25 cellular contexts compared by ENCODE assay signal in genomic region chr11:101049813-101050212, GRCh38.
A peak's percentile ranks its signal among the peaks of the same experiment; 100 is the strongest.
DNase-seq lines count a peak whose midpoint lies in the region; ATAC-seq, FAIRE-seq and TF ChIP-seq lines count a peak whose summit lies in the region.
"Had no signal": no experiment of that assay in that cellular context is flagged by ENCODE, and none has a peak within 500 bp of the region (broad histone marks: within the 10 kb centered on the region; RNA-seq: fewer than 3 reads in every experiment).

No MANE protein-coding gene starts in this region.

- H3K9ac ChIP-seq in K562 (ENCODE audit: insufficient read depth in 1 of 2, low read depth in 2 of 2, low read length in 2 of 2) (no peak overlapping the region), smooth muscle cell (ENCODE audit: low read depth) (no peak overlapping the region)
- H3K9ac ChIP-seq: BLaER1 had no signal

- H3K27ac ChIP-seq in GM23338 (ENCODE audit: low read depth) (no peak overlapping the region), K562 (ENCODE audit: extremely low read depth, low read depth, low read length) (peak overlapping the region; percentile 47; the same call in 1 of the 3 replicates), smooth muscle cell (ENCODE audit: low read depth) (peak overlapping the region; percentile 8)
- H3K27ac ChIP-seq: BLaER1 had no signal

- no peak overlapping the region for H3K4me3 Mint-ChIP-seq in GM23338
- no peak overlapping the region for H3K4me3 Mint-ChIP-seq in progenitor cell of endocrine pancreas (ENCODE audit: low read depth)
- H3K4me3 Mint-ChIP-seq: CD14-positive monocyte; CD4-positive, alpha-beta memory T cell; CD4-positive, CD25-positive, alpha-beta regulatory T cell; CD8-positive, alpha-beta memory T cell had no signal

- no peak for TF ChIP-seq RAD21 in K562 (CRISPR knock-in tag; conservative IDR thresholded peaks at IDR 0.05 in 1 of 2, IDR thresholded peaks at IDR 0.05 in 1 of 2)

- H3K4me3 ChIP-seq in GM23338 (no peak overlapping the region), K562 (no peak overlapping the region), fibroblast of pulmonary artery (replicated peaks; ENCODE audit: low read depth, low read length) (no peak overlapping the region), smooth muscle cell (no peak overlapping the region)
- H3K4me3 ChIP-seq: BLaER1 had no signal

- H3K36me3 ChIP-seq in GM23338 (ENCODE audit: insufficient read depth) (no peaks in the 10 kb centered on the region), K562 (ENCODE audit: control insufficient read depth, insufficient read depth, low read length) (no peaks in the 10 kb centered on the region; the same call in 2 of the 3 replicates), smooth muscle cell (ENCODE audit: low read depth) (no peaks in the 10 kb centered on the region)
- H3K36me3 ChIP-seq: BE2C, BLaER1 had no signal

- no peaks in the 10 kb centered on the region; the same call in 1 of the 2 replicates for H3K9me3 ChIP-seq in K562 (replicated peaks; ENCODE audit: control insufficient read depth, insufficient read depth, low read depth, low read length)
- no peaks in the 10 kb centered on the region for H3K9me3 ChIP-seq in smooth muscle cell (replicated peaks; ENCODE audit: low read depth)
- H3K9me3 ChIP-seq: BE2C, BLaER1, Caco-2 had no signal

- POLR2A ChIA-PET in K562 (lab: Yijun Ruan, JAX), result no interaction called here

- H2AFZ ChIP-seq in GM23338, result no peak overlapping the region
- H2AFZ ChIP-seq in K562 (ENCODE audit: low read depth, low read length), result no peak overlapping the region
- H2AFZ ChIP-seq in smooth muscle cell (ENCODE audit: low read depth), result no peak overlapping the region

- H3K36me3 Mint-ChIP-seq in GM23338 (ENCODE audit: low read depth), result no peaks in the 10 kb centered on the region
- H3K36me3 Mint-ChIP-seq in progenitor cell of endocrine pancreas (ENCODE audit: insufficient read depth), result no peaks in the 10 kb centered on the region
- H3K36me3 Mint-ChIP-seq: CD14-positive monocyte; CD4-positive, alpha-beta memory T cell; CD4-positive, CD25-positive, alpha-beta regulatory T cell; CD8-positive, alpha-beta memory T cell had no signal

- no peaks in the 10 kb centered on the region for H3K4me1 ChIP-seq in GM23338 (ENCODE audit: insufficient read depth)
- peaks cover 0 to 3% of the 10 kb centered on the region in 2 experiments; a peak in 2 of 5 replicates for H3K4me1 ChIP-seq in K562 (replicated peaks in 1 of 2; ENCODE audit: control insufficient read depth in 2 of 2, insufficient read depth in 2 of 2, low read length in 2 of 2)
- no peaks in the 10 kb centered on the region for H3K4me1 ChIP-seq in smooth muscle cell (ENCODE audit: low read depth)
- H3K4me1 ChIP-seq: BE2C, BLaER1, Caco-2 had no signal

- FAIRE-seq in K562 (lab: Jason Lieb, UNC), result no peak
- FAIRE-seq: D721Med, G401.6, GM12891, GM19239 had no signal

- H3K4me1 Mint-ChIP-seq in GM23338, result peaks cover 3% of the 10 kb centered on the region; the same call in 2 of the 3 replicates
- no peaks in the 10 kb centered on the region for H3K4me1 Mint-ChIP-seq in progenitor cell of endocrine pancreas (ENCODE audit: low read depth)
- H3K4me1 Mint-ChIP-seq: CD14-positive monocyte; CD4-positive, alpha-beta memory T cell; CD4-positive, CD25-positive, alpha-beta regulatory T cell; CD8-positive, alpha-beta memory T cell had no signal

- in situ Hi-C loops in K562 (cut with MboI), result no loop called here

- intact Hi-C loops in K562 (cut with micrococcal nuclease), result loop anchor here (5.0 kb wide), 1 partner anchor 77 kb away; the partner anchor contains the start of gene PGR

- DNase-seq in GM23338 (ENCODE audit: low spot score) (no peak), K562 (ENCODE audit: extremely low read depth in 1 of 4, low spot score in 3 of 4) (no peak), fibroblast of pulmonary artery (ENCODE audit: low read depth) (peak; percentile 8), smooth muscle cell (lab: John Stamatoyannopoulos, UW; ENCODE audit: unreplicated experiment) (no peak), progenitor cell of endocrine pancreas (ENCODE audit: low spot score, unreplicated experiment) (no peak), middle frontal gyrus (ENCODE audit: extremely low spot score, low spot score) (no peak)
- DNase-seq in NK-92 treated with Interleukin-12 subunit alpha and Interleukin-12 subunit beta, amount 100 ng/mL, for 24 hours (lab: John Stamatoyannopoulos, UW), result no peak
- no peak for DNase-seq in activated naive CD4-positive, alpha-beta T cell (lab: John Stamatoyannopoulos, UW)
- DNase-seq: 8988T; ACHN; BE2C; C1 segment of cervical spinal cord; Caco-2; Calu3; CD4-positive, alpha-beta memory T cell; CD4-positive, CD25-positive, alpha-beta regulatory T cell; CD8-positive, alpha-beta memory T cell; DMS79 treated with DMSO at 0.1 percent for 48 hours; GF-D8 had no signal

- H3K27ac Mint-ChIP-seq in GM23338 (peak overlapping the region; percentile 31; the same call in 1 of the 2 replicates), progenitor cell of endocrine pancreas (no peak overlapping the region)
- H3K27ac Mint-ChIP-seq: CD14-positive monocyte; CD4-positive, alpha-beta memory T cell; CD4-positive, CD25-positive, alpha-beta regulatory T cell; CD8-positive, alpha-beta memory T cell had no signal

- no peaks in the 10 kb centered on the region for H3K9me1 ChIP-seq in K562 (ENCODE audit: control insufficient read depth, insufficient read depth, low read length)

- H3F3A ChIP-seq in GM23338 (replicated peaks; ENCODE audit: low read depth) (no peaks in the 10 kb centered on the region), smooth muscle cell (ENCODE audit: low read depth) (no peaks in the 10 kb centered on the region)

- H4K20me1 ChIP-seq in GM23338 (replicated peaks; ENCODE audit: insufficient read depth), result no peaks in the 10 kb centered on the region
- no peaks in the 10 kb centered on the region for H4K20me1 ChIP-seq in K562 (replicated peaks; ENCODE audit: control insufficient read depth, insufficient read depth, low read length)
- no peaks in the 10 kb centered on the region for H4K20me1 ChIP-seq in smooth muscle cell (ENCODE audit: low read depth)
- H4K20me1 ChIP-seq: BLaER1 had no signal

- H3K27me3 Mint-ChIP-seq in GM23338 (ENCODE audit: insufficient read depth, low read depth, poor library complexity), result no peaks in the 10 kb centered on the region
- peaks cover 4% of the 10 kb centered on the region for H3K27me3 Mint-ChIP-seq in progenitor cell of endocrine pancreas
- H3K27me3 Mint-ChIP-seq: CD4-positive, alpha-beta memory T cell; CD4-positive, CD25-positive, alpha-beta regulatory T cell; CD8-positive, alpha-beta memory T cell had no signal

- no peaks in the 10 kb centered on the region for H3K9me3 Mint-ChIP-seq in GM23338
- H3K9me3 Mint-ChIP-seq in progenitor cell of endocrine pancreas (ENCODE audit: low read depth), result no peaks in the 10 kb centered on the region

- no peak for TF ChIP-seq CTCF in GM23338 (conservative IDR thresholded peaks at IDR 0.05; ENCODE audit: low read depth in 2 of 2)
- TF ChIP-seq CTCF in K562 (IDR thresholded peaks at IDR 0.05 in 2 of 3, conservative IDR thresholded peaks at IDR 0.05 in 1 of 3; ENCODE audit: insufficient read depth in 2 of 3, low read depth in 1 of 3, low read length in 3 of 3), result no peak
- no peak for TF ChIP-seq CTCF in fibroblast of pulmonary artery (IDR thresholded peaks at IDR 0.05; ENCODE audit: low read length, missing control alignments)
- no peak for TF ChIP-seq CTCF in smooth muscle cell (IDR thresholded peaks at IDR 0.05; ENCODE audit: borderline replicate concordance, insufficient read depth, poor library complexity, severe bottlenecking)
- TF ChIP-seq CTCF in progenitor cell of endocrine pancreas (IDR thresholded peaks at IDR 0.05; ENCODE audit: unreplicated experiment), result no peak

- CTCF ChIA-PET in K562 (lab: Yijun Ruan, JAX; ENCODE audit: low intra/inter-chr PET ratio), result no interaction called here

- ATAC-seq in GM23338 (no peak), K562 (no peak)

- TF ChIP-seq POLR2A in K562 (conservative IDR thresholded peaks at IDR 0.05), result no peak

- TF ChIP-seq EP300 in K562 (IDR thresholded peaks at IDR 0.05; ENCODE audit: low read length), result no peak

- H3K79me2 ChIP-seq in GM23338 (replicated peaks; ENCODE audit: insufficient read depth) (no peaks in the 10 kb centered on the region), K562 (ENCODE audit: control insufficient read depth, insufficient read depth, low read length) (no peaks in the 10 kb centered on the region), smooth muscle cell (ENCODE audit: low read depth) (no peaks in the 10 kb centered on the region)

- no TSS peak for BruUV-seq in K562 (replicated peaks; lab: Mats Ljungman, UMichigan)

- WGBS in K562 (ENCODE audit: insufficient coverage, low coverage, missing lambda C conversion rate), result 47% methylated on average over 2 of the region's 2 CpGs
- WGBS in smooth muscle cell (ENCODE audit: low lambda C conversion rate), result 95% methylated on average over 2 of the region's 2 CpGs

- H3K27me3 ChIP-seq in GM23338 (ENCODE audit: insufficient read depth), result no peaks in the 10 kb centered on the region
- H3K27me3 ChIP-seq in K562 (ENCODE audit: control insufficient read depth in 2 of 2, insufficient read depth in 2 of 2, low read length in 2 of 2), result no peaks in the 10 kb centered on the region
- no peaks in the 10 kb centered on the region for H3K27me3 ChIP-seq in smooth muscle cell (ENCODE audit: low read depth)
- H3K27me3 ChIP-seq: BE2C, BLaER1 had no signal

- H3K9me2 ChIP-seq in GM23338 (ENCODE audit: insufficient read depth), result no peaks in the 10 kb centered on the region

- H3K4me2 ChIP-seq in GM23338 (no peak overlapping the region), K562 (ENCODE audit: insufficient read depth, low read length) (no peak overlapping the region), smooth muscle cell (no peak overlapping the region)
- H3K4me2 ChIP-seq: BLaER1 had no signal

TF ChIP-seq in GM23338, 12 proteins besides CTCF, POLR2A, EP300 and RAD21 (continues in another document):
- TF ChIP-seq STAT1 (IDR thresholded peaks at IDR 0.05; ENCODE audit: unreplicated experiment) (no peak), JUNB (IDR thresholded peaks at IDR 0.05; ENCODE audit: unreplicated experiment) (no peak), ZNF331 (CRISPR knock-in tag; IDR thresholded peaks at IDR 0.05; ENCODE audit: low read depth) (no peak)

TF ChIP-seq in K562, 482 proteins besides CTCF, POLR2A, EP300 and RAD21 (continues in another document):
- TF ChIP-seq MCM2 (IDR thresholded peaks at IDR 0.05; ENCODE audit: low read depth) (no peak), ATF3 (IDR thresholded peaks at IDR 0.05) (peak; percentile 28; the same call in 1 of the 2 replicates), ATF3 (CRISPR knock-in tag; conservative IDR thresholded peaks at IDR 0.05) (no peak)
